Comparison of ENCODE assay signal across 1 cellular context in the genomic region with DNA sequence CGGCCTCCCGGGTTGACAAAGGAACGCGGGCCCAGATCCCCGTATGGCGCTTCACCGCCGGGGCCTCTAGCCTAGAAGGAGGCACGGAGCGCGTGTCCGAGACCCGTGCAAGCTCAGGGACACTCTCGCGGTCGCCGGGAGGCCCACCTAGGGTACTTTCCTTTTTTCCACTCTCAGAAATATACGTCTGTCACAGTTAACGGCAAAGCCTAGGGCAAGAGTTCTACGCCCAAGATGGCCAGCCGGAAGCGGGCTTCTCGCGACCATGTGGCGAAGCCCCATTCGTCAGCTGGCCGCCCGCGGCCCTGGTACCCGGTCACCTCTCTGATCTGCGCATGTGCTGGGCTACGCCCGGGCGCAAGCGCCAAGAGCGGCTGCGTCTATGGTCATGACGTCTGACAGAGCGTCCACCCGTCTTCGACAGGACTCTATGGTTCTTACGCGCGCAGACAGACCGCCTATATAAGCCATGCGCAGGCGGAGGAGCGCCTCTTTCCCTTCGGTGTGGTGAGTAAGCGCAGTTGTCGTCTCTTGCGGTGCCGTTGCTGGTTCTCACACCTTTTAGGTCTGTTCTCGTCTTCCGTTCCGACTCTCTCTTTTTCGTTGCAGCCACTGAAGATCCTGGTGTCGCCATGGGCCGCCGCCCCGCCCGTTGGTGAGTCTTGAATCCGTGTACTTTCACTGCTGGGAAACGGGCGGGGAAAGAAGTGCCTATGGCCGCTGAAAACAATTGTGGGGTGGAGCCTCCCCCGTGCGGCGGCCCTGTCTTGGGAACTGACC.
TF ChIP-seq lines count a peak whose summit lies in the region.

Gene RPL10, plus strand, starts transcription at position 490 of the 780 bp plus-strand sequence. Its CDS starts 143 bp downstream, at position 633.

TF ChIP-seq in K562, 482 proteins besides CTCF, POLR2A, EP300 and RAD21 (continued from another document and continues in another):
- TF ChIP-seq PRDM10 (IDR thresholded peaks at IDR 0.05; ENCODE audit: partially characterized antibody) (no peak), SIRT6 (IDR thresholded peaks at IDR 0.05; ENCODE audit: low read depth, low read length) (peak; percentile 70), OTX1 (CRISPR knock-in tag; IDR thresholded peaks at IDR 0.05) (no peak), AFF1 (IDR thresholded peaks at IDR 0.05; ENCODE audit: low read depth in 1 of 2, partially characterized antibody in 2 of 2) (peak; percentile 48 to 69), HEY1 (CRISPR knock-in tag; IDR thresholded peaks at IDR 0.05; ENCODE audit: borderline replicate concordance) (no peak), ZNF3 (CRISPR knock-in tag; IDR thresholded peaks at IDR 0.05) (no peak), PTTG1 (tag; IDR thresholded peaks at IDR 0.05; ENCODE audit: low read depth) (no peak), GABPB1 (CRISPR knock-in tag; IDR thresholded peaks at IDR 0.05) (peak; percentile 85), CHD7 (IDR thresholded peaks at IDR 0.05; ENCODE audit: low read depth, low read length) (peak; percentile 23), NFRKB (IDR thresholded peaks at IDR 0.05; ENCODE audit: low read depth) (peak; percentile 85), CAMTA2 (CRISPR knock-in tag; conservative IDR thresholded peaks at IDR 0.05) (no peak), SLC30A9 (CRISPR knock-in tag; IDR thresholded peaks at IDR 0.05) (no peak), CREM (IDR thresholded peaks at IDR 0.05; ENCODE audit: low read depth) (peak; percentile 97), SMAD2 (IDR thresholded peaks at IDR 0.05; ENCODE audit: low read depth, low read length) (no peak), TEAD1 (CRISPR knock-in tag; IDR thresholded peaks at IDR 0.05) (peak in 1 of 2 experiments; percentile 90; a peak in 2 of 4 replicates), ZNF436 (CRISPR knock-in tag; IDR thresholded peaks at IDR 0.05) (no peak), SAP30 (IDR thresholded peaks at IDR 0.05; ENCODE audit: borderline replicate concordance, insufficient read depth, low read depth, low read length, poor library complexity, severe bottlenecking) (no peak), PHB2 (IDR thresholded peaks at IDR 0.05; ENCODE audit: low read depth) (no peak), POU5F1 (IDR thresholded peaks at IDR 0.05; ENCODE audit: borderline replicate concordance, low read depth, low read length, partially characterized antibody) (peak; percentile 16), ZNF12 (CRISPR knock-in tag; IDR thresholded peaks at IDR 0.05) (no peak; the same call in 1 of the 2 replicates), XRCC3 (IDR thresholded peaks at IDR 0.05) (no peak), PCBP1 (IDR thresholded peaks at IDR 0.05; ENCODE audit: low read depth, low read length, poor library complexity, severe bottlenecking) (no peak), FOXK2 (conservative IDR thresholded peaks at IDR 0.05 in 1 of 2, IDR thresholded peaks at IDR 0.05 in 1 of 2; ENCODE audit: low read depth in 2 of 2) (peak; percentile 11 to 30; a peak in 1 of 4 replicates), TCF15 (CRISPR knock-in tag; IDR thresholded peaks at IDR 0.05) (no peak)
- TF ChIP-seq, protein P1, sequence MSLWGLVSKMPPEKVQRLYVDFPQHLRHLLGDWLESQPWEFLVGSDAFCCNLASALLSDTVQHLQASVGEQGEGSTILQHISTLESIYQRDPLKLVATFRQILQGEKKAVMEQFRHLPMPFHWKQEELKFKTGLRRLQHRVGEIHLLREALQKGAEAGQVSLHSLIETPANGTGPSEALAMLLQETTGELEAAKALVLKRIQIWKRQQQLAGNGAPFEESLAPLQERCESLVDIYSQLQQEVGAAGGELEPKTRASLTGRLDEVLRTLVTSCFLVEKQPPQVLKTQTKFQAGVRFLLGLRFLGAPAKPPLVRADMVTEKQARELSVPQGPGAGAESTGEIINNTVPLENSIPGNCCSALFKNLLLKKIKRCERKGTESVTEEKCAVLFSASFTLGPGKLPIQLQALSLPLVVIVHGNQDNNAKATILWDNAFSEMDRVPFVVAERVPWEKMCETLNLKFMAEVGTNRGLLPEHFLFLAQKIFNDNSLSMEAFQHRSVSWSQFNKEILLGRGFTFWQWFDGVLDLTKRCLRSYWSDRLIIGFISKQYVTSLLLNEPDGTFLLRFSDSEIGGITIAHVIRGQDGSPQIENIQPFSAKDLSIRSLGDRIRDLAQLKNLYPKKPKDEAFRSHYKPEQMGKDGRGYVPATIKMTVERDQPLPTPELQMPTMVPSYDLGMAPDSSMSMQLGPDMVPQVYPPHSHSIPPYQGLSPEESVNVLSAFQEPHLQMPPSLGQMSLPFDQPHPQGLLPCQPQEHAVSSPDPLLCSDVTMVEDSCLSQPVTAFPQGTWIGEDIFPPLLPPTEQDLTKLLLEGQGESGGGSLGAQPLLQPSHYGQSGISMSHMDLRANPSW (CRISPR knock-in tag; IDR thresholded peaks at IDR 0.05): no peak
